In genomic region chr5:36478646-36479307, GRCh38 we compare ENCODE assay signal across 1 cellular context.
TF ChIP-seq lines count a peak whose summit lies in the region.

No MANE protein-coding gene starts in this region.

TF ChIP-seq in HEK293, 187 proteins besides CTCF, POLR2A, EP300 and RAD21 (continued from another document):
- TF ChIP-seq ZNF621 (tag by site-specific recombination; IDR thresholded peaks at IDR 0.05) (no peak), HOXC10 (CRISPR knock-in tag; IDR thresholded peaks at IDR 0.05) (no peak), ZNF398 (tag by site-specific recombination; IDR thresholded peaks at IDR 0.05) (no peak), BCL6B (tag by site-specific recombination; IDR thresholded peaks at IDR 0.05) (peak; percentile 97), ZBTB49 (tag by site-specific recombination; IDR thresholded peaks at IDR 0.05; ENCODE audit: low read depth) (no peak)
